In the genomic region with DNA sequence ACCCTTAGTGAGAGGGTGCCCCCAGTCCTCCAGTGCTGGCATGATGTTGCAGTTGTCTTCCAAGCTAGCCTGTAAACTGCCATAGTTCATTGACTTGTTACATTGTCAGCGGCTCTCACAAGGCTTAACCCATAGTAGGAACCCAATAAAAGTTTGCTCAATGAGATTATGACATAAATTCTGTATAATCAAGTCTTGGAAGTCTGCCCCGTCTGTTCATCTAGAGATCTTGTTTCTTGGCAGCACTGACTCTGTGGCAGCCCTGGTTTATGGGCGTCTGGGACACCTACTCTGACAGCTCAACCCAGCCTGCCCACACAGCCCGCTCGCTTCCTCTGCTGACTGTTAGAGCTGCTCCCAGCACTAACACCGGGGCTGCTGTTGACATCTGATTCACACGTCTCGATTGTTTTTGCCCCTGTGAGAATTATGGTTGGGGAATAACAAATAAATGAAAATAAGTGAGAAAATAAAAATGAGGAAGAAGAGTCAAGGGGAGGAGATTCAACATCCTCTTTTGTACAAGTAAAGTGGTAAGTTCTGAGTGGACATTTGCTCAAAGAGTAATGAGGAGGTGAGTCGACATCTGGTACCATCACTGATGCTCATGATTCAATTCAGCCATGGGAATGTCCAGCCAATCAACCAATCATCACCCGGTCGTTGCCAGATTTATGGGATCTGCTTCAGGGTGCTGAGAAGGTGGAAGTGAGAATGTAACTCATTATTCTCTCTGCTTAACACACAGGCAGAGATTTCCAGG, we compare ENCODE assay signal across 1 cellular context.
TF ChIP-seq lines count a peak whose summit lies in the region.

No MANE protein-coding gene starts in this region.

TF ChIP-seq in SK-N-SH treated with all-trans-retinoic acid at 6 μM for 48 hours, 23 proteins besides CTCF, POLR2A, EP300 and RAD21 (continued from another document):
- TF ChIP-seq, protein P1, sequence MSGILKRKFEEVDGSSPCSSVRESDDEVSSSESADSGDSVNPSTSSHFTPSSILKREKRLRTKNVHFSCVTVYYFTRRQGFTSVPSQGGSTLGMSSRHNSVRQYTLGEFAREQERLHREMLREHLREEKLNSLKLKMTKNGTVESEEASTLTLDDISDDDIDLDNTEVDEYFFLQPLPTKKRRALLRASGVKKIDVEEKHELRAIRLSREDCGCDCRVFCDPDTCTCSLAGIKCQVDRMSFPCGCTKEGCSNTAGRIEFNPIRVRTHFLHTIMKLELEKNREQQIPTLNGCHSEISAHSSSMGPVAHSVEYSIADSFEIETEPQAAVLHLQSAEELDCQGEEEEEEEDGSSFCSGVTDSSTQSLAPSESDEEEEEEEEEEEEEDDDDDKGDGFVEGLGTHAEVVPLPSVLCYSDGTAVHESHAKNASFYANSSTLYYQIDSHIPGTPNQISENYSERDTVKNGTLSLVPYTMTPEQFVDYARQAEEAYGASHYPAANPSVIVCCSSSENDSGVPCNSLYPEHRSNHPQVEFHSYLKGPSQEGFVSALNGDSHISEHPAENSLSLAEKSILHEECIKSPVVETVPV (CRISPR knock-in tag; IDR thresholded peaks at IDR 0.05) = no peak
- TF ChIP-seq ZFP3 (CRISPR knock-in tag; IDR thresholded peaks at IDR 0.05) (no peak), ESRRG (CRISPR knock-in tag; IDR thresholded peaks at IDR 0.05) (no peak), PATZ1 (CRISPR knock-in tag; IDR thresholded peaks at IDR 0.05; ENCODE audit: borderline replicate concordance) (no peak), ZFP30 (CRISPR knock-in tag; IDR thresholded peaks at IDR 0.05) (no peak), CREB5 (CRISPR knock-in tag; IDR thresholded peaks at IDR 0.05; ENCODE audit: low read depth) (no peak), ZNF565 (CRISPR knock-in tag; conservative IDR thresholded peaks at IDR 0.05; ENCODE audit: low read depth) (no peak), OSR1 (CRISPR knock-in tag; IDR thresholded peaks at IDR 0.05) (no peak), ARNTL (CRISPR knock-in tag; IDR thresholded peaks at IDR 0.05; ENCODE audit: borderline replicate concordance, low read depth) (no peak), TSHZ2 (CRISPR knock-in tag; IDR thresholded peaks at IDR 0.05) (no peak), ZNF70 (CRISPR knock-in tag; IDR thresholded peaks at IDR 0.05) (no peak), CSDC2 (CRISPR knock-in tag; IDR thresholded peaks at IDR 0.05) (no peak), ZC3H10 (CRISPR knock-in tag; IDR thresholded peaks at IDR 0.05) (no peak), PPARA (CRISPR knock-in tag; IDR thresholded peaks at IDR 0.05; ENCODE audit: borderline replicate concordance) (no peak), RARB (CRISPR knock-in tag; IDR thresholded peaks at IDR 0.05) (no peak)
